In genomic region chr7:100889761-100890639, GRCh38 we compare ENCODE assay signal across 8 cellular contexts. TPM values are rescaled to one million over a fixed set of nuclear protein-coding genes. Genes with fewer than 3 reads are reported as not detected.
A peak's percentile ranks its signal among the peaks of the same experiment; 100 is the strongest.
DNase-seq lines count a peak whose midpoint lies in the region; ATAC-seq and TF ChIP-seq lines count a peak whose summit lies in the region.

No MANE protein-coding gene starts in this region.

- peaks cover 56% of the 10 kb centered on the region for H3K36me3 Mint-ChIP-seq in Caco-2 (ENCODE audit: insufficient read depth, unreplicated experiment)

- no peak overlapping the region; the same call in 1 of the 2 replicates for H3K18ac ChIP-seq in IMR-90 (ENCODE audit: low read depth, low read length)

- peaks cover 29% of the 10 kb centered on the region for H3K4me1 ChIP-seq in Caco-2
- H3K4me1 ChIP-seq in IMR-90 (ENCODE audit: control insufficient read depth, insufficient read depth, low read length), result peaks cover 16% of the 10 kb centered on the region
- H3K4me1 ChIP-seq in OCI-LY7 (ENCODE audit: insufficient read depth, low read length, poor library complexity, severe bottlenecking), result peaks cover 43% of the 10 kb centered on the region

- WGBS in IMR-90 (ENCODE audit: extremely low coverage in 2 of 2, insufficient read length in 1 of 2), 2 experiments, result 1% methylated on average over 29 of the region's 62 CpGs; no CpG with 5 or more reads in 1 of the 2 experiments

- H4K20me1 ChIP-seq in IMR-90 (ENCODE audit: insufficient read depth, low read length) (peaks cover 15% of the 10 kb centered on the region; the same call in 1 of the 2 replicates), OCI-LY7 (ENCODE audit: insufficient read depth, low read length) (peaks cover 16% of the 10 kb centered on the region)

- TF ChIP-seq RAD21 in IMR-90 (IDR thresholded peaks at IDR 0.05; ENCODE audit: low read length), result no peak

- peaks cover 7% of the 10 kb centered on the region; the same call in 1 of the 2 replicates for H3K79me2 ChIP-seq in OCI-LY7 (ENCODE audit: insufficient read depth, low read depth, low read length)

- peak overlapping the region; percentile 53 for H3K4me2 ChIP-seq in IMR-90 (ENCODE audit: low read depth, low read length)
- peak overlapping the region; percentile 92 for H3K4me2 ChIP-seq in OCI-LY7 (ENCODE audit: low read length)

- DNase-seq in Caco-2 (peak; percentile 94 to 96), IMR-90 (peak; percentile 90), OCI-LY7 (ENCODE audit: low spot score) (peak; percentile 94), activated T-cell treated with anti-CD3 and anti-CD28 coated beads for 24 hours (ENCODE audit: low read depth) (peak; percentile 86), epithelial cell of prostate (ENCODE audit: low read depth, low spot score) (peak; percentile 62), mucosa of gallbladder (ENCODE audit: low spot score) (peak; percentile 93)
- peak; percentile 70 to 85 for DNase-seq in stimulated activated CD8-positive, alpha-beta memory T cell treated with anti-CD3 and anti-CD28 coated beads, Interleukin-4, amount 100 ng/mL, for 1 hour (ENCODE audit: low read depth in 2 of 2, low spot score in 1 of 2)

- H4K91ac ChIP-seq in IMR-90 (ENCODE audit: insufficient read depth, low read depth, low read length), result peak overlapping the region; percentile 85

- in situ Hi-C loops in IMR-90 (cut with MboI; ENCODE audit: low sequenced_read_pairs), result loop anchor here (5.0 to 10.0 kb wide), 2 partner anchors 167 to 395 kb away; no protein-coding TSS in a partner anchor

- H3K4me3 Mint-ChIP-seq in Caco-2 (ENCODE audit: unreplicated experiment), result peak overlapping the region; percentile 88

- H3K4me1 Mint-ChIP-seq in Caco-2 (ENCODE audit: low read depth, unreplicated experiment), result peaks cover 50% of the 10 kb centered on the region

- peak overlapping the region; percentile 91 for H2AK5ac ChIP-seq in IMR-90 (ENCODE audit: low read depth, low read length)

- peak overlapping the region; percentile 42; the same call in 1 of the 3 replicates for H2BK15ac ChIP-seq in IMR-90 (ENCODE audit: low read depth, low read length)

- H2BK120ac ChIP-seq in IMR-90 (ENCODE audit: low read depth, low read length), result peak overlapping the region; percentile 89; the same call in 1 of the 2 replicates

- CTCF ChIA-PET in Caco-2 (lab: Charles Lee) (interaction anchor here (0.5 to 1.4 kb wide), 20 partner anchors 15 to 776 kb away, joined by 3 to 22 read pairs (median 5); partner anchors contain the start of genes EPHB4, FBXO24, LRCH4 and POP7), IMR-90 (lab: Yijun Ruan, JAX) (no interaction called here), OCI-LY7 (lab: Charles Lee; ENCODE audit: unreplicated experiment) (interaction anchor here (0.6 to 1.9 kb wide), 11 partner anchors 15 to 831 kb away, joined by 3 to 14 read pairs (median 5); partner anchors contain the start of genes GNB2, SRRT and TRIM56)

- intact Hi-C loops in Caco-2 (cut with micrococcal nuclease; ENCODE audit: unreplicated experiment), result loop anchor here (1.0 kb wide), 2 partner anchors 15 to 38 kb away; partner anchors contain the start of genes SLC12A9 and SRRT
- intact Hi-C loops in IMR-90 (cut with micrococcal nuclease), result no loop called here
- intact Hi-C loops in OCI-LY7 (cut with micrococcal nuclease; ENCODE audit: unreplicated experiment), result loop anchor here (1.0 to 10.0 kb wide), 2 partner anchors 38 to 805 kb away; partner anchors contain the start of genes COPS6, SLC12A9 and ZNF3

- TF ChIP-seq CTCF in Caco-2 (IDR thresholded peaks at IDR 0.05; ENCODE audit: insufficient read depth in 1 of 2, low read depth in 1 of 2, low read length in 1 of 2, severe bottlenecking in 1 of 2, unreplicated experiment in 1 of 2) (no peak), IMR-90 (conservative IDR thresholded peaks at IDR 0.05; ENCODE audit: low read depth, low read length) (no peak), OCI-LY7 (conservative IDR thresholded peaks at IDR 0.05; ENCODE audit: low read length) (no peak)

- H3K9me1 ChIP-seq in IMR-90 (ENCODE audit: insufficient read depth, low read length), result peaks cover 3% of the 10 kb centered on the region; the same call in 1 of the 2 replicates

- H3K9ac ChIP-seq in IMR-90 (ENCODE audit: low read depth, low read length), result peak overlapping the region; percentile 75

- peak overlapping the region; percentile 87 for H2AFZ ChIP-seq in IMR-90 (replicated peaks; ENCODE audit: low read length, poor library complexity)
- peak overlapping the region; percentile 68 for H2AFZ ChIP-seq in OCI-LY7 (ENCODE audit: low read length)

- H3K9me3 ChIP-seq in Caco-2 (no peaks in the 10 kb centered on the region), IMR-90 (ENCODE audit: control insufficient read depth, insufficient read depth, low read length) (no peaks in the 10 kb centered on the region), OCI-LY7 (ENCODE audit: low read length) (no peaks in the 10 kb centered on the region)

- no peaks in the 10 kb centered on the region for H3K9me3 Mint-ChIP-seq in Caco-2 (ENCODE audit: unreplicated experiment)

- peak overlapping the region; percentile 43; the same call in 1 of the 2 replicates for H3K56ac ChIP-seq in IMR-90 (ENCODE audit: extremely low read depth, insufficient read depth, low read length)

- H3K27ac Mint-ChIP-seq in Caco-2 (ENCODE audit: unreplicated experiment), result peak overlapping the region; percentile 87

- peaks cover 19 to 35% of the 10 kb centered on the region in 2 experiments for H3K79me1 ChIP-seq in IMR-90 (ENCODE audit: low read depth in 1 of 2, low read length in 2 of 2)

- H3K23ac ChIP-seq in IMR-90 (ENCODE audit: low read depth, low read length), result no peak overlapping the region

- H2BK20ac ChIP-seq in IMR-90 (ENCODE audit: low read depth, low read length), result no peak overlapping the region

- H3K27me3 ChIP-seq in Caco-2 (replicated peaks; ENCODE audit: control insufficient read depth, insufficient read depth, low read length), result no peaks in the 10 kb centered on the region
- H3K27me3 ChIP-seq in IMR-90 (ENCODE audit: control insufficient read depth, insufficient read depth, low read length), result peaks cover 2% of the 10 kb centered on the region; the same call in 1 of the 2 replicates

- peak; percentile 58 for ATAC-seq in GM21423 (IDR thresholded peaks at IDR 0.05; ENCODE audit: unreplicated experiment)
- ATAC-seq in IMR-90 (ENCODE audit: low read depth), result peak; percentile 90

- BruUV-seq in Caco-2 (replicated peaks; lab: Mats Ljungman, UMichigan) (no TSS peak), IMR-90 (replicated peaks; lab: Mats Ljungman, UMichigan) (no TSS peak), OCI-LY7 (replicated peaks; lab: Mats Ljungman, UMichigan) (no TSS peak)

- POLR2A ChIA-PET in Caco-2 (lab: Charles Lee) (interaction anchor here (0.5 to 2.4 kb wide), 20 partner anchors 8 to 695 kb away, joined by 3 to 76 read pairs (median 5); partner anchors contain the start of genes EPHB4, FBXO24, PLOD3 and POP7), IMR-90 (lab: Charles Lee; ENCODE audit: unreplicated experiment) (interaction anchor here (0.5 to 1.4 kb wide), 4 partner anchors 9 to 185 kb away, joined by 3 to 15 read pairs (median 4); partner anchors contain the start of genes POP7 and SRRT), OCI-LY7 (lab: Charles Lee) (interaction anchor here (0.5 to 4.9 kb wide), 16 partner anchors 11 to 1048 kb away, joined by 3 to 40 read pairs (median 3); partner anchors contain the start of genes FIS1, POP7, SLC12A9 and SRRT)

- peak overlapping the region; percentile 86 for H2AK9ac ChIP-seq in IMR-90 (replicated peaks; ENCODE audit: low read depth, low read length, poor library complexity)

- 0 out of 2 replicates have a peak, but pooled peaks have one; percentile 8 for TF ChIP-seq POLR2A in IMR-90 (IDR thresholded peaks at IDR 0.05; ENCODE audit: low read depth, low read length)

- peak overlapping the region; percentile 95 for H3K4ac ChIP-seq in IMR-90 (ENCODE audit: low read depth, low read length)

- no peaks in the 10 kb centered on the region for H3K27me3 Mint-ChIP-seq in Caco-2 (ENCODE audit: insufficient read depth, unreplicated experiment)

- H3K36me3 ChIP-seq in Caco-2 (ENCODE audit: control insufficient read depth, insufficient read depth, low read length) (peaks cover 5% of the 10 kb centered on the region), IMR-90 (ENCODE audit: control insufficient read depth, insufficient read depth, low read length) (peaks cover 38% of the 10 kb centered on the region), OCI-LY7 (ENCODE audit: insufficient read depth, low read length) (peaks cover 41% of the 10 kb centered on the region)

- dilution Hi-C loops in IMR-90 (cut with HindIII; ENCODE audit: low sequenced_read_pairs, unreplicated experiment), result no loop called here

- H4K8ac ChIP-seq in IMR-90 (ENCODE audit: low read depth in 2 of 2, low read length in 2 of 2), result peak overlapping the region; percentile 91 to 99

- no peaks in the 10 kb centered on the region for H3K9me2 ChIP-seq in OCI-LY7 (ENCODE audit: insufficient read depth, low read length)

- H3K4me3 ChIP-seq in Caco-2 (ENCODE audit: low read depth, low read length), result peak overlapping the region; percentile 67
- H3K4me3 ChIP-seq in IMR-90 (ENCODE audit: insufficient read depth, low read depth, low read length), result peak overlapping the region; percentile 56
- H3K4me3 ChIP-seq in OCI-LY7 (ENCODE audit: low read depth, low read length, poor library complexity, severe bottlenecking), result peak overlapping the region; percentile 61

- H2BK5ac ChIP-seq in IMR-90 (ENCODE audit: low read depth, low read length, poor library complexity, severe bottlenecking), result peak overlapping the region; percentile 74

- H4K5ac ChIP-seq in IMR-90 (ENCODE audit: low read depth, low read length), result peak overlapping the region; percentile 99

- H3K27ac ChIP-seq in IMR-90 (ENCODE audit: insufficient read depth, low read length), result peak overlapping the region; percentile 91
- H3K27ac ChIP-seq in OCI-LY7 (ENCODE audit: low read depth, low read length, poor library complexity, severe bottlenecking), result peak overlapping the region; percentile 30
- H3K27ac ChIP-seq in epithelial cell of prostate, result peak overlapping the region; percentile 94

- peak overlapping the region; percentile 90 for H3K14ac ChIP-seq in IMR-90 (replicated peaks; ENCODE audit: low read depth, low read length)

RNA-seq across cellular contexts. Expression of gene UFSP1, which starts 0.5 kb away (rescaled TPM):
- 4.6 and 5.3 TPM in 2 replicates for total RNA-seq in Caco-2 (2022)
- total RNA-seq in IMR-90 (2012; rRNA removed), result 0.28 and 0.36 TPM in 2 replicates
- polyA plus RNA-seq in IMR-90 (2012; rRNA removed), result 1.0 TPM in 2 replicates
- polyA plus RNA-seq in IMR-90 (2012; cell fraction: cytosol; rRNA removed), result 2.0 and 2.5 TPM in 2 replicates
- polyA plus RNA-seq in IMR-90 (2012; cell fraction: nucleus; rRNA removed; ENCODE audit: low replicate concordance), result 0.70 and 3.1 TPM in 2 replicates
- total RNA-seq in OCI-LY7 (2014; rRNA removed; shearing (Covaris generic)), result 2.8 and 4.9 TPM in 2 replicates
- 3.3 and 3.8 TPM in 2 replicates for total RNA-seq in OCI-LY7 (2022)
- 3.3 TPM for total RNA-seq in mucosa of gallbladder

RNA-seq across cellular contexts. Expression of gene ACHE, which starts 5.7 kb away (rescaled TPM):
- total RNA-seq in Caco-2 (2022) (16.5 and 19.0 TPM in 2 replicates), IMR-90 (2012; rRNA removed) (not detected in 2 replicates), OCI-LY7 (2022) (not detected in 2 replicates), mucosa of gallbladder (8.4 TPM)
- 0.41 and 0.65 TPM in 2 replicates for polyA plus RNA-seq in IMR-90 (2012; rRNA removed)
- polyA plus RNA-seq in IMR-90 (2012; cell fraction: cytosol; rRNA removed), result 0.25 and 0.48 TPM in 2 replicates
- 1.6 and 4.6 TPM in 2 replicates for polyA plus RNA-seq in IMR-90 (2012; cell fraction: nucleus; rRNA removed; ENCODE audit: low replicate concordance)
- not detected in 2 replicates for total RNA-seq in OCI-LY7 (2014; rRNA removed; shearing (Covaris generic))

RNA-seq across cellular contexts. Expression of gene SRRT, which starts 15.1 kb away (rescaled TPM):
- total RNA-seq in Caco-2 (2022) (211 and 243 TPM in 2 replicates), IMR-90 (2012; rRNA removed) (41.4 and 45.3 TPM in 2 replicates), OCI-LY7 (2022) (247 and 264 TPM in 2 replicates), mucosa of gallbladder (150 TPM)
- 89.5 and 93.5 TPM in 2 replicates for polyA plus RNA-seq in IMR-90 (2012; rRNA removed)
- polyA plus RNA-seq in IMR-90 (2012; cell fraction: cytosol; rRNA removed), result 44.1 and 48.9 TPM in 2 replicates
- polyA plus RNA-seq in IMR-90 (2012; cell fraction: nucleus; rRNA removed; ENCODE audit: low replicate concordance), result 362 and 444 TPM in 2 replicates
- 154 and 174 TPM in 2 replicates for total RNA-seq in OCI-LY7 (2014; rRNA removed; shearing (Covaris generic))

RNA-seq across cellular contexts. Expression of gene TRIP6, which starts 22.8 kb away (rescaled TPM):
- total RNA-seq in Caco-2 (2022) (66.6 and 75.5 TPM in 2 replicates), IMR-90 (2012; rRNA removed) (36.4 and 39.2 TPM in 2 replicates), OCI-LY7 (2022) (1.8 and 3.1 TPM in 2 replicates), mucosa of gallbladder (91.0 TPM)
- polyA plus RNA-seq in IMR-90 (2012; rRNA removed), result 72.3 and 89.0 TPM in 2 replicates
- 76.7 and 146 TPM in 2 replicates for polyA plus RNA-seq in IMR-90 (2012; cell fraction: cytosol; rRNA removed)
- 158 and 235 TPM in 2 replicates for polyA plus RNA-seq in IMR-90 (2012; cell fraction: nucleus; rRNA removed; ENCODE audit: low replicate concordance)
- 2.2 and 3.3 TPM in 2 replicates for total RNA-seq in OCI-LY7 (2014; rRNA removed; shearing (Covaris generic))

RNA-seq across cellular contexts. Expression of gene SLC12A9, which starts 37.5 kb away (rescaled TPM):
- total RNA-seq in Caco-2 (2022) (59.0 and 60.7 TPM in 2 replicates), IMR-90 (2012; rRNA removed) (3.3 and 4.5 TPM in 2 replicates), OCI-LY7 (2022) (21.1 and 25.6 TPM in 2 replicates), mucosa of gallbladder (76.1 TPM)
- 16.2 and 17.7 TPM in 2 replicates for polyA plus RNA-seq in IMR-90 (2012; rRNA removed)
- polyA plus RNA-seq in IMR-90 (2012; cell fraction: cytosol; rRNA removed), result 11.9 and 20.8 TPM in 2 replicates
- 49.4 and 99.1 TPM in 2 replicates for polyA plus RNA-seq in IMR-90 (2012; cell fraction: nucleus; rRNA removed; ENCODE audit: low replicate concordance)
- 15.7 and 17.0 TPM in 2 replicates for total RNA-seq in OCI-LY7 (2014; rRNA removed; shearing (Covaris generic))

Comparison
In these comparisons a context has a peak if more than half of its experiments do, and no peak if none do; other contexts are left out.
1. Peak in every context shown above with its lines: DNase-seq, ATAC-seq, H3K4me3 ChIP-seq and H3K27ac ChIP-seq.
2. H3K27ac ChIP-seq: peak in every context shown above with its lines; median percentile 94 in epithelial cell of prostate; 91 in IMR-90; 30 in OCI-LY7.